8 cellular contexts compared by ENCODE assay signal in genomic region chr10:17257466-17258321, GRCh38. TPM values are rescaled to one million over a fixed set of nuclear protein-coding genes. Genes with fewer than 3 reads are reported as not detected.
DNase-seq lines count a peak whose midpoint lies in the region; ATAC-seq and TF ChIP-seq lines count a peak whose summit lies in the region.

No MANE protein-coding gene starts in this region.

- H3K27me3 Mint-ChIP-seq in T-cell: no peaks in the 10 kb centered on the region

- no peaks in the 10 kb centered on the region for H3K36me3 Mint-ChIP-seq in T-cell

- no peaks in the 10 kb centered on the region for H3F3A ChIP-seq in DOHH2 (ENCODE audit: control insufficient read depth, insufficient read depth)

- TF ChIP-seq CTCF in DOHH2 (IDR thresholded peaks at IDR 0.05; ENCODE audit: low read depth, low read length, poor library complexity, severe bottlenecking) (peak; percentile 74), astrocyte of the spinal cord (IDR thresholded peaks at IDR 0.05; ENCODE audit: low read depth, low read length) (peak; percentile 74)

- no peaks in the 10 kb centered on the region for H3K27me3 ChIP-seq in DOHH2 (ENCODE audit: control insufficient read depth, low read length)

- ATAC-seq in GM21528 (IDR thresholded peaks at IDR 0.05; ENCODE audit: low FRiP score, unreplicated experiment) (peak; percentile 81), T-cell (replicated peaks in 1 of 4) (peak; percentile 72 to 86 (median 80)), HG02623 (IDR thresholded peaks at IDR 0.05; ENCODE audit: unreplicated experiment) (no peak)

- CTCF ChIA-PET in T-cell (lab: Charles Lee): interaction anchor here (0.6 to 1.8 kb wide), 15 partner anchors 10 to 1379 kb away, joined by 3 to 9 read pairs (median 3); no protein-coding TSS in a partner anchor

- POLR2A ChIA-PET in T-cell (lab: Charles Lee): no interaction called here

- DNase-seq in LoVo (ENCODE audit: low spot score) (peak; percentile 75), T-cell (peak in 28 of 34 experiments; percentile 5 to 53 (median 24)), astrocyte of the spinal cord (ENCODE audit: low read depth, low spot score) (peak; percentile 79), iPS DF 4.7 (ENCODE audit: extremely low read depth, low spot score) (peak; percentile 68), smooth muscle cell of the brain vasculature (ENCODE audit: low read depth, low spot score) (peak; percentile 58)

- no peaks in the 10 kb centered on the region for H3K9me2 ChIP-seq in DOHH2 (replicated peaks; ENCODE audit: control insufficient read depth, low read length)

- H3K27ac Mint-ChIP-seq in T-cell: no peak overlapping the region

- H3K4me2 ChIP-seq in DOHH2 (ENCODE audit: low read length): no peak overlapping the region

- H3K27ac ChIP-seq in DOHH2 (ENCODE audit: low read depth, low read length): no peak overlapping the region

- in situ Hi-C loops in astrocyte of the spinal cord (cut with HindIII; ENCODE audit: low sequenced_read_pairs): no loop called here

- peaks cover 0 to 8% (median 7%) of the 10 kb centered on the region in 3 donors for H3K9me3 Mint-ChIP-seq in T-cell

- H3K4me3 Mint-ChIP-seq in T-cell: no peak overlapping the region

- peaks cover 4 to 7% (median 6%) of the 10 kb centered on the region in 3 donors for H3K4me1 Mint-ChIP-seq in T-cell

- H3K36me3 ChIP-seq in DOHH2 (ENCODE audit: control insufficient read depth, low read length): no peaks in the 10 kb centered on the region

- no peaks in the 10 kb centered on the region for H4K20me1 ChIP-seq in DOHH2 (ENCODE audit: control insufficient read depth, insufficient read depth, low read depth, low read length)

- H3K4me3 ChIP-seq in DOHH2 (ENCODE audit: low read length) (no peak overlapping the region), astrocyte of the spinal cord (ENCODE audit: low read depth, low read length) (no peak overlapping the region)

- H3K4me1 ChIP-seq in DOHH2 (ENCODE audit: control insufficient read depth, low read length): no peaks in the 10 kb centered on the region

- H3K9me3 ChIP-seq in DOHH2 (ENCODE audit: control insufficient read depth, insufficient read depth, low read length): peaks cover 8% of the 10 kb centered on the region; the same call in 1 of the 2 replicates

- H3K79me2 ChIP-seq in DOHH2 (ENCODE audit: control insufficient read depth, low read length): no peaks in the 10 kb centered on the region

RNA-seq across cellular contexts. Expression of gene VIM, which starts 29.7 kb away (rescaled TPM):
- 1,000 to 10,000 TPM in 4 of 5 donors, 100 to 1,000 TPM in 1; 704 to 1,632 (median 1,212) TPM for total RNA-seq in T-cell

RNA-seq across cellular contexts. Expression of gene TRDMT1, which starts 56.2 kb away (rescaled TPM):
- total RNA-seq in T-cell: 10 to 100 TPM; 14.1 to 22.6 (median 20.5) TPM

Comparison
In these comparisons a context has a peak if more than half of its experiments do, and no peak if none do; other contexts are left out.
1. DNase-seq: peak in every context shown above with its lines; median percentile 79 in astrocyte of the spinal cord; 75 in LoVo; 68 in iPS DF 4.7; 58 in smooth muscle cell of the brain vasculature; 24 in T-cell.